21 cellular contexts compared by ENCODE assay signal in the genomic region with DNA sequence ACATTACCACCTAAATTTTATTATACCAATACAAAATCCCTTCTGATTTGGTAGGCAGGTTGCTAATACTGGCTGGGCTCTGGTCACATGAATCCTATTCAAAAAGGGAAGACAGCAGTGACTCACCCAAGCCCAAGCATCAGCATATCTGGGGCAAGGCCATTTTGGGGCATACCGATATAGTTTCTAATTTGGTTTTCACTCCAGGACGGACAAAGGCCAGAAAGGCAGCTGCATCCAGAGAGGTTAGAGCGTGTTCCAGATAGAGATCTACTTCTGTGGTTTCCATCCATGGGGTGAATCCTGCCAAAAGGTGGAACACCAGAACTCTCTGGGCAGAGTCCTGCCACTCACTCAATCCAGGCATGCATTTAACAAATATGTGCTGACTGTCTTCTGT.
"Had no signal": no experiment of that assay in that cellular context is flagged by ENCODE, and none has a peak within 500 bp of the region (broad histone marks: within the 10 kb centered on the region; RNA-seq: fewer than 3 reads in every experiment).

No MANE protein-coding gene starts in this region.

- H3K9me3 ChIP-seq: left ventricle myocardium inferior, mucosa of descending colon, transverse colon had no signal

- H3K27ac ChIP-seq: foreskin keratinocyte, left ventricle myocardium inferior, transverse colon had no signal

- H3K27me3 ChIP-seq: foreskin keratinocyte, transverse colon had no signal

- H3K4me3 ChIP-seq: left ventricle myocardium inferior, mucosa of descending colon, transverse colon had no signal

- H3K4me1 ChIP-seq: foreskin keratinocyte had no signal

- H3K36me3 ChIP-seq: left ventricle myocardium inferior, transverse colon had no signal

- H3K9me3 Mint-ChIP-seq: activated B cell treated with CpG ODN at 0.5 μM for 24 hours, memory B cell, nephron had no signal

- H3K27me3 Mint-ChIP-seq: activated B cell treated with CpG ODN at 0.5 μM for 24 hours, brain, memory B cell had no signal

- ATAC-seq: activated naive CD4-positive, alpha-beta T cell treated with anti-CD3 and anti-CD28 coated beads, Interleukin-2, amount 50 U/mL, for 72 hours; foreskin keratinocyte; mucosa of descending colon had no signal

- H3K27ac Mint-ChIP-seq: activated B cell treated with CpG ODN at 0.5 μM for 24 hours, memory B cell, nephron had no signal

- DNase-seq: activated B cell treated with CpG ODN at 0.5 μM for 24 hours; activated effector memory CD4-positive, alpha-beta T cell treated with anti-CD3 and anti-CD28 coated beads, Interleukin-2, amount 50 U/mL, for 16 hours; amygdala; central memory CD4-positive, alpha-beta T cell; cortex of kidney; effector CD4-positive, alpha-beta T cell; foreskin keratinocyte; glutamatergic neuron; hypothalamus; left ventricle myocardium inferior; mucosa of descending colon; nucleus accumbens; posterior cingulate gyrus; stimulated activated CD4-positive, alpha-beta T cell treated with anti-CD3 and anti-CD28 coated beads, Interleukin-4, amount 100 ng/mL, for 1 hour; stimulated activated naive CD4-positive, alpha-beta T cell; T-helper 2 cell; transverse colon had no signal

- H3K4me3 Mint-ChIP-seq: activated B cell treated with CpG ODN at 0.5 μM for 24 hours, brain, memory B cell, nephron had no signal
